8 cellular contexts compared by ENCODE assay signal in genomic region chr3:3178498-3179328, GRCh38. TPM values are rescaled to one million over a fixed set of nuclear protein-coding genes. Genes with fewer than 3 reads are reported as not detected.
A peak's percentile ranks its signal among the peaks of the same experiment; 100 is the strongest.
DNase-seq lines count a peak whose midpoint lies in the region; ATAC-seq and TF ChIP-seq lines count a peak whose summit lies in the region.

No MANE protein-coding gene starts in this region.

- H3K9me3 ChIP-seq in PC-9 (ENCODE audit: insufficient read depth, low read depth) (no peaks in the 10 kb centered on the region), gastrocnemius medialis (no peaks in the 10 kb centered on the region)

- no peaks in the 10 kb centered on the region for H4K20me1 ChIP-seq in PC-9 (ENCODE audit: insufficient read depth)

- TF ChIP-seq CTCF in PC-9 (conservative IDR thresholded peaks at IDR 0.05) (no peak), fibroblast of mammary gland (conservative IDR thresholded peaks at IDR 0.05; ENCODE audit: control insufficient read depth, insufficient read depth, low read depth, low read length) (no peak), gastrocnemius medialis (IDR thresholded peaks at IDR 0.05 in 4 of 5, conservative IDR thresholded peaks at IDR 0.05 in 1 of 5) (no peak)

- H3F3A ChIP-seq in PC-9 (ENCODE audit: insufficient read depth, low read depth) = no peaks in the 10 kb centered on the region

- no peaks in the 10 kb centered on the region for H3K9me3 Mint-ChIP-seq in activated T-cell treated with anti-CD3 and anti-CD28 coated beads, Interleukin-2, amount 50 U/mL, for 24 hours

- H3K4me1 ChIP-seq in PC-9 (replicated peaks; ENCODE audit: insufficient read depth) = 0 out of 2 replicates have a peak, but pooled peaks cover 10% of the 10 kb centered on the region
- H3K4me1 ChIP-seq in gastrocnemius medialis = peaks cover 28 to 41% of the 10 kb centered on the region in 2 donors

- H3K27me3 Mint-ChIP-seq in activated T-cell treated with anti-CD3 and anti-CD28 coated beads, Interleukin-2, amount 50 U/mL, for 24 hours = no peaks in the 10 kb centered on the region

- in situ Hi-C loops in gastrocnemius medialis (cut with MboI; ENCODE audit: low sequenced_read_pairs in 4 of 4) = no loop called here

- TF ChIP-seq POLR2A in gastrocnemius medialis (IDR thresholded peaks at IDR 0.05) = no peak

- peak overlapping the region; percentile 95 for H3K27ac Mint-ChIP-seq in activated T-cell treated with anti-CD3 and anti-CD28 coated beads, Interleukin-2, amount 50 U/mL, for 24 hours

- peaks cover 26% of the 10 kb centered on the region for H3K79me2 ChIP-seq in PC-9 (ENCODE audit: low read depth)

- H3K36me3 ChIP-seq in PC-9 (ENCODE audit: low read depth) (no peaks in the 10 kb centered on the region), gastrocnemius medialis (peaks cover 0 to 9% of the 10 kb centered on the region in 2 donors)

- peak overlapping the region; percentile 70 for H3K4me3 ChIP-seq in PC-9
- peak overlapping the region; percentile 99 for H3K4me3 ChIP-seq in fibroblast of mammary gland (ENCODE audit: control insufficient read depth, low read depth, low read length)
- H3K4me3 ChIP-seq in gastrocnemius medialis = peak overlapping the region; percentile 97 to 99 (median 98)

- POLR2A ChIA-PET in PC-9 (lab: Charles Lee; ENCODE audit: unreplicated experiment) = no interaction called here

- H3K4me2 ChIP-seq in PC-9 = peak overlapping the region; percentile 81

- ATAC-seq in gastrocnemius medialis = peak in 1 of 2 donors; percentile 3
- ATAC-seq in GM21619 (IDR thresholded peaks at IDR 0.05; ENCODE audit: unreplicated experiment) = no peak

- no peak for DNase-seq in activated T-cell treated with anti-CD3 and anti-CD28 coated beads, Interleukin-2, amount 50 U/mL, for 24 hours
- DNase-seq in activated T-cell treated with anti-CD3 and anti-CD28 coated beads for 4 hours (no peak), PC-9 (no peak), fibroblast of mammary gland (ENCODE audit: low read depth) (no peak), gastrocnemius medialis (no peak), EL (no peak), SHP77 (lab: John Stamatoyannopoulos, UW) (no peak)

- intact Hi-C loops in PC-9 (cut with micrococcal nuclease; ENCODE audit: unreplicated experiment) = no loop called here
- intact Hi-C loops in gastrocnemius medialis (cut with DNase I; ENCODE audit: low total_unique reads) = loop anchor here (2.0 kb wide), 1 partner anchor 52 kb away; the partner anchor contains the start of gene TRNT1

- peak overlapping the region; percentile 80 for H2AFZ ChIP-seq in PC-9

- H3K27ac ChIP-seq in PC-9 = no peak overlapping the region
- peak overlapping the region; percentile 85 to 96 (median 91) for H3K27ac ChIP-seq in gastrocnemius medialis

- BruUV-seq in PC-9 (replicated peaks; lab: Mats Ljungman, UMichigan) = TSS peak; percentile 58

- H3K4me1 Mint-ChIP-seq in activated T-cell treated with anti-CD3 and anti-CD28 coated beads, Interleukin-2, amount 50 U/mL, for 24 hours (ENCODE audit: low read depth) = peaks cover 55% of the 10 kb centered on the region

- H3K36me3 Mint-ChIP-seq in activated T-cell treated with anti-CD3 and anti-CD28 coated beads, Interleukin-2, amount 50 U/mL, for 24 hours (ENCODE audit: low read depth) = peaks cover 42% of the 10 kb centered on the region

- H3K27me3 ChIP-seq in PC-9 (ENCODE audit: insufficient read depth, low read depth) (no peaks in the 10 kb centered on the region), gastrocnemius medialis (no peaks in the 10 kb centered on the region)

- H3K4me3 Mint-ChIP-seq in activated T-cell treated with anti-CD3 and anti-CD28 coated beads, Interleukin-2, amount 50 U/mL, for 24 hours = peak overlapping the region; percentile 90

- no peaks in the 10 kb centered on the region for H3K9me2 ChIP-seq in PC-9 (ENCODE audit: insufficient read depth)

- CTCF ChIA-PET in PC-9 (lab: Charles Lee) = interaction anchor here (0.6 kb wide), 1 partner anchor 486 kb away, joined by 8 read pairs; no protein-coding TSS in a partner anchor

RNA-seq across cellular contexts. Expression of gene CRBN, which starts 0.8 kb away (rescaled TPM):
- total RNA-seq in PC-9 (2021) (26.4 and 34.9 TPM in 2 replicates), gastrocnemius medialis (100 to 1,000 TPM in 1 of 4 donors, 10 to 100 TPM in 3; 49.2 to 101 (median 84.9) TPM)

RNA-seq across cellular contexts. Expression of gene TRNT1, which starts 52.0 kb away (rescaled TPM):
- 21.2 and 22.5 TPM in 2 replicates for total RNA-seq in PC-9 (2021)
- total RNA-seq in gastrocnemius medialis = 1 to 10 TPM; 2.7 to 9.6 (median 7.3) TPM
